ENCODE assay signal across 22 cellular contexts in genomic region chr13:113052971-113053370, GRCh38. TPM values are rescaled to one million over a fixed set of nuclear protein-coding genes. Genes with fewer than 3 reads are reported as not detected.
DNase-seq lines count a peak whose midpoint lies in the region; ATAC-seq and TF ChIP-seq lines count a peak whose summit lies in the region.
"Had no signal": no experiment of that assay in that cellular context is flagged by ENCODE, and none has a peak within 500 bp of the region (broad histone marks: within the 10 kb centered on the region; RNA-seq: fewer than 3 reads in every experiment).

No MANE protein-coding gene starts in this region.

- H3K4me3 Mint-ChIP-seq in nephron (peak overlapping the region in 1 of 3 experiments; percentile 33), Caco-2 (ENCODE audit: unreplicated experiment) (no peak overlapping the region)
- H3K4me3 Mint-ChIP-seq: CD4-positive, alpha-beta T cell; GM23338 had no signal

- no peak overlapping the region for H2AK5ac ChIP-seq in mesenchymal stem cell (ENCODE audit: low read length, severe bottlenecking)

- no peaks in the 10 kb centered on the region for H3K79me1 ChIP-seq in mesenchymal stem cell (replicated peaks; ENCODE audit: low read length, poor library complexity, severe bottlenecking)

- no TSS peak for BruUV-seq in Caco-2 (replicated peaks; lab: Mats Ljungman, UMichigan)

- no peak overlapping the region for H3K14ac ChIP-seq in mesenchymal stem cell (ENCODE audit: low read length in 2 of 2)

- no peaks in the 10 kb centered on the region for H3K4me1 ChIP-seq in RWPE2 (ENCODE audit: insufficient read depth, poor library complexity, severe bottlenecking)
- H3K4me1 ChIP-seq in mesenchymal stem cell (ENCODE audit: control insufficient read depth, insufficient read depth, low read depth, low read length): peaks cover 3% of the 10 kb centered on the region
- no peaks in the 10 kb centered on the region for H3K4me1 ChIP-seq in Caco-2
- H3K4me1 ChIP-seq: HAP-1 had no signal

- H2BK5ac ChIP-seq in mesenchymal stem cell (ENCODE audit: low read depth, low read length, poor library complexity, severe bottlenecking): no peak overlapping the region

- no peak overlapping the region for H3K4ac ChIP-seq in mesenchymal stem cell (ENCODE audit: low read depth in 1 of 2, low read length in 2 of 2)

- H3K9me3 ChIP-seq in RWPE2 (ENCODE audit: severe bottlenecking) (no peaks in the 10 kb centered on the region), mesenchymal stem cell (ENCODE audit: control insufficient read depth, low read length) (no peaks in the 10 kb centered on the region), Caco-2 (no peaks in the 10 kb centered on the region)
- H3K9me3 ChIP-seq: HAP-1 had no signal

- H2BK12ac ChIP-seq in mesenchymal stem cell (ENCODE audit: low read length in 2 of 2): no peak overlapping the region

- H3K4me1 Mint-ChIP-seq in nephron (peaks cover 38% of the 10 kb centered on the region), Caco-2 (ENCODE audit: low read depth, unreplicated experiment) (no peaks in the 10 kb centered on the region)

- WGBS in mesenchymal stem cell: 91% methylated on average over 13 of the region's 13 CpGs

- H4K91ac ChIP-seq in mesenchymal stem cell (ENCODE audit: low read length): no peak overlapping the region

- no peak overlapping the region for H2BK15ac ChIP-seq in mesenchymal stem cell (ENCODE audit: low read depth, poor library complexity, severe bottlenecking)

- H3K27ac Mint-ChIP-seq in nephron: peak overlapping the region in 2 of 3 experiments; percentile 9 to 57
- H3K27ac Mint-ChIP-seq in Caco-2 (ENCODE audit: unreplicated experiment): no peak overlapping the region
- H3K27ac Mint-ChIP-seq: CD4-positive, alpha-beta T cell; GM23338 had no signal

- no peak overlapping the region for H3K9ac ChIP-seq in mesenchymal stem cell (ENCODE audit: low read length)

- peaks cover 17% of the 10 kb centered on the region for H3K27me3 ChIP-seq in RWPE2 (ENCODE audit: insufficient read depth, poor library complexity, severe bottlenecking)
- peaks cover 39 to 78% of the 10 kb centered on the region in 2 experiments for H3K27me3 ChIP-seq in mesenchymal stem cell (ENCODE audit: control insufficient read depth in 1 of 2, insufficient read depth in 1 of 2, low read length in 2 of 2)
- H3K27me3 ChIP-seq in Caco-2 (replicated peaks; ENCODE audit: control insufficient read depth, insufficient read depth, low read length): no peaks in the 10 kb centered on the region

- no peak overlapping the region for H3K18ac ChIP-seq in mesenchymal stem cell (ENCODE audit: low read depth in 1 of 2, low read length in 2 of 2)

- no peaks in the 10 kb centered on the region for H3K36me3 ChIP-seq in RWPE2 (ENCODE audit: low read depth)
- H3K36me3 ChIP-seq in mesenchymal stem cell (ENCODE audit: control insufficient read depth in 1 of 2, insufficient read depth in 2 of 2, low read depth in 1 of 2, low read length in 2 of 2): no peaks in the 10 kb centered on the region
- no peaks in the 10 kb centered on the region for H3K36me3 ChIP-seq in Caco-2 (ENCODE audit: control insufficient read depth, insufficient read depth, low read length)
- H3K36me3 ChIP-seq: HAP-1 had no signal

- no peaks in the 10 kb centered on the region for H3K9me3 Mint-ChIP-seq in nephron
- no peaks in the 10 kb centered on the region for H3K9me3 Mint-ChIP-seq in Caco-2 (ENCODE audit: unreplicated experiment)
- H3K9me3 Mint-ChIP-seq: CD4-positive, alpha-beta T cell; GM23338 had no signal

- H3K27me3 Mint-ChIP-seq in nephron (ENCODE audit: low read depth): peaks cover 20% of the 10 kb centered on the region
- H3K27me3 Mint-ChIP-seq in Caco-2 (ENCODE audit: insufficient read depth, unreplicated experiment): no peaks in the 10 kb centered on the region
- H3K27me3 Mint-ChIP-seq: CD4-positive, alpha-beta T cell had no signal

- no peak for TF ChIP-seq CTCF in RWPE2 (IDR thresholded peaks at IDR 0.05; ENCODE audit: poor library complexity, severe bottlenecking)
- TF ChIP-seq CTCF in nephron (IDR thresholded peaks at IDR 0.05; ENCODE audit: unreplicated experiment in 3 of 3): no peak
- TF ChIP-seq CTCF in Caco-2 (IDR thresholded peaks at IDR 0.05; ENCODE audit: insufficient read depth in 1 of 2, low read depth in 1 of 2, low read length in 1 of 2, severe bottlenecking in 1 of 2, unreplicated experiment in 1 of 2): no peak

- H3K27ac ChIP-seq in RWPE2 (ENCODE audit: poor library complexity, severe bottlenecking) (no peak overlapping the region), mesenchymal stem cell (ENCODE audit: low read length, poor library complexity, severe bottlenecking) (no peak overlapping the region)
- H3K27ac ChIP-seq: RWPE1 had no signal

- H3K36me3 Mint-ChIP-seq in nephron (ENCODE audit: low read depth) (peaks cover 4% of the 10 kb centered on the region), Caco-2 (ENCODE audit: insufficient read depth, unreplicated experiment) (no peaks in the 10 kb centered on the region)

- intact Hi-C loops in Caco-2 (cut with micrococcal nuclease; ENCODE audit: unreplicated experiment): no loop called here

- peak; percentile 42 for DNase-seq in RWPE2 (ENCODE audit: low spot score)
- DNase-seq in cerebellar cortex (ENCODE audit: low spot score): peak; percentile 30
- peak; percentile 52 for DNase-seq in superior temporal gyrus (ENCODE audit: extremely low spot score)
- DNase-seq in mesenchymal stem cell: no peak
- no peak for DNase-seq in Caco-2
- no peak for DNase-seq in hepatic stellate cell (ENCODE audit: low spot score)
- DNase-seq: CD4-positive, alpha-beta T cell; COR-L47; DMS 273 treated with DMSO at 0.1 percent for 48 hours; Kasumi-1; NCI-H1048; NCI-H1417 treated with DMSO at 0.1 percent for 48 hours; NCI-H1930; NCI-H226; NCI-H510A treated with DMSO at 0.1 percent for 48 hours; NCI-H748 treated with DMSO at 0.1 percent for 48 hours; NK-92 treated with Interleukin-12 subunit alpha and Interleukin-12 subunit beta, amount 100 ng/mL, for 24 hours had no signal

- no peak overlapping the region for H2AFZ ChIP-seq in mesenchymal stem cell (ENCODE audit: low read depth, low read length)
- H2AFZ ChIP-seq: GM23338 had no signal

- ATAC-seq in RWPE2 (ENCODE audit: low read depth): no peak
- ATAC-seq: GM23338 had no signal

- H3K23ac ChIP-seq in mesenchymal stem cell (ENCODE audit: low read length in 2 of 2): no peak overlapping the region

- CTCF ChIA-PET in Caco-2 (lab: Charles Lee): no interaction called here

- H4K8ac ChIP-seq in mesenchymal stem cell (ENCODE audit: low read length): no peak overlapping the region

- H3K4me2 ChIP-seq in mesenchymal stem cell (ENCODE audit: low read length, poor library complexity, severe bottlenecking): no peak overlapping the region
- H3K4me2 ChIP-seq: GM23338 had no signal

- POLR2A ChIA-PET in Caco-2 (lab: Charles Lee): no interaction called here

- H2BK120ac ChIP-seq in mesenchymal stem cell (ENCODE audit: low read depth, low read length): no peak overlapping the region

- H3K4me3 ChIP-seq in RWPE2 (ENCODE audit: severe bottlenecking) (no peak overlapping the region), mesenchymal stem cell (ENCODE audit: insufficient read depth in 1 of 2, low read depth in 1 of 2, low read length in 2 of 2) (no peak overlapping the region), Caco-2 (ENCODE audit: low read depth, low read length) (no peak overlapping the region)
- H3K4me3 ChIP-seq: GM23338, HAP-1 had no signal

RNA-seq across cellular contexts. Expression of gene F7, which starts 52.6 kb away (rescaled TPM):
- not detected for polyA plus RNA-seq in mesenchymal stem cell (2013, experiment 1 of 2)
- polyA plus RNA-seq in mesenchymal stem cell (2013, experiment 2 of 2): not detected
- total RNA-seq in Caco-2 (2022): 48.0 and 52.4 TPM in 2 replicates
- total RNA-seq: CD4-positive, alpha-beta T cell; MCF 10A had no signal

Comparison
In these comparisons a context has a peak if more than half of its experiments do, and no peak if none do; other contexts are left out.
1. DNase-seq: peak in RWPE2 (single experiment), cerebellar cortex (single experiment) and superior temporal gyrus (single experiment); none in mesenchymal stem cell (single experiment), Caco-2 (0 of 2) and hepatic stellate cell (single experiment).